Comparison of ENCODE assay signal across 8 cellular contexts in the genomic region with DNA sequence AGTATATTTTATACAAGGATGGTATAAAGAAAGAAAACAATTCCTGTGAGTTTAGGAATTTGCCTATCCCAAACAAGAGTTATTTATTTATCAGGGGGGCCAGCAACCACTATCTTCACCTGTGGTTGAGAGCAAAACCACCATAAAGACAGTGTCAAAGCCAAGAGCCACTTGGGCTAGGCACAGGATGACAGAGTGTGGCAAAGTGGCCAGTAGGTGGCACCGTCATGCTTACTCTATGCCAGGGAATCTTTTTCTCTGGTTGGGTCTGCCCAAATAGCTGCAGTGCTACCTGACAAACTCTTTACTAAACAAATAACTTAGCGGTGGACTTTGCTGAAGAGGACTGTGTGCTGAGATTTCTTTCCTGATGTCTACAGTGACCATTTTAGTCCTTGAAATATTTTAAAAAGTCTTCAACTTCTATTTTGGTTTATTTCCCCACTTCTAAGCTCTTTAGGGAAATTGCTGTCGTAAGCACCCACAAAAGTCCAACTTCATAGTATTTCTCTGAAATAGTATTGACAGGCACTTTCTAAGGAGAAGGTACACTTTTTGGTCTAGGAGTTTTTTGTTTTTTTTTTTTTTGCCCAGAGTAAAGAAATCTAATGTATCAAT.
DNase-seq lines count a peak whose midpoint lies in the region; ATAC-seq and TF ChIP-seq lines count a peak whose summit lies in the region.

No MANE protein-coding gene starts in this region.

- peak; percentile 92 for ATAC-seq in GM18907 (IDR thresholded peaks at IDR 0.05; ENCODE audit: unreplicated experiment)
- ATAC-seq in HG03108 (IDR thresholded peaks at IDR 0.05; ENCODE audit: unreplicated experiment) = peak; percentile 75

- intact Hi-C loops in dorsolateral prefrontal cortex (cut with DNase I) = loop anchor here in 1 of 2 donors (10.0 kb wide), 1 partner anchor 194 kb away; no protein-coding TSS in a partner anchor

- H3K27ac ChIP-seq in C4-2B = no peak overlapping the region
- no peak overlapping the region for H3K27ac ChIP-seq in dorsolateral prefrontal cortex

- H3K27me3 ChIP-seq in dorsolateral prefrontal cortex = no peaks in the 10 kb centered on the region

- peak overlapping the region in 3 of 59 donors; percentile 2 to 10 (median 6) for H3K4me3 ChIP-seq in dorsolateral prefrontal cortex

- peak; percentile 93 for TF ChIP-seq CTCF in C4-2B (conservative IDR thresholded peaks at IDR 0.05)
- TF ChIP-seq CTCF in dorsolateral prefrontal cortex (IDR thresholded peaks at IDR 0.05 in 54 of 56, conservative IDR thresholded peaks at IDR 0.05 in 2 of 56; ENCODE audit: low read depth in 1 of 56, partially characterized antibody in 56 of 56) = peak; percentile 44 to 88 (median 79)

- DNase-seq in NCI-H460 (ENCODE audit: extremely low read depth, low read depth) (peak; percentile 44), dorsolateral prefrontal cortex (peak; percentile 46 to 86 (median 71)), lung microvascular endothelial cell (ENCODE audit: low read depth in 2 of 2) (peak; percentile 69 to 84)
- peak; percentile 12 to 66 for DNase-seq in activated CD4-positive, alpha-beta T cell treated with anti-CD3 and anti-CD28 coated beads, Interleukin-2, amount 50 U/mL, for 24 hours (ENCODE audit: low read depth in 1 of 2, low spot score in 1 of 2)
- peak; percentile 32 for DNase-seq in stimulated activated CD8-positive, alpha-beta memory T cell treated with anti-CD3 and anti-CD28 coated beads, Interleukin-15, amount 100 ng/mL, for 1 hour (ENCODE audit: low read depth)
